ENCODE assay signal across 18 cellular contexts in genomic region chr20:33838035-33838864, GRCh38. TPM values are rescaled to one million over a fixed set of nuclear protein-coding genes. Genes with fewer than 3 reads are reported as not detected.
DNase-seq lines count a peak whose midpoint lies in the region; TF ChIP-seq lines count a peak whose summit lies in the region.
"Had no signal": no experiment of that assay in that cellular context is flagged by ENCODE, and none has a peak within 500 bp of the region (broad histone marks: within the 10 kb centered on the region; RNA-seq: fewer than 3 reads in every experiment).

No MANE protein-coding gene starts in this region.

- POLR2A ChIA-PET in OCI-LY7 (lab: Charles Lee), result interaction anchor here (0.5 to 1.1 kb wide), 3 partner anchors 19 to 395 kb away, joined by 3 to 4 read pairs (median 3); no protein-coding TSS in a partner anchor

- peaks cover 37% of the 10 kb centered on the region for H3K4me1 ChIP-seq in OCI-LY7 (ENCODE audit: insufficient read depth, low read length, poor library complexity, severe bottlenecking)
- peaks cover 8% of the 10 kb centered on the region for H3K4me1 ChIP-seq in endodermal cell (ENCODE audit: control insufficient read depth, insufficient read depth, low read length)

- 86 to 97% methylated on average over 7 to 8 of the region's 8 CpGs for WGBS in endodermal cell (ENCODE audit: insufficient coverage in 1 of 2, insufficient read length in 1 of 2), 2 experiments

- peaks cover 86% of the 10 kb centered on the region for H3K79me2 ChIP-seq in OCI-LY7 (ENCODE audit: insufficient read depth, low read depth, low read length)

- H3K36me3 ChIP-seq in OCI-LY7 (ENCODE audit: insufficient read depth, low read length), result peaks cover 29% of the 10 kb centered on the region
- peaks cover 10% of the 10 kb centered on the region for H3K36me3 ChIP-seq in endodermal cell (ENCODE audit: control insufficient read depth, insufficient read depth, low read length)
- H3K36me3 ChIP-seq: gastroesophageal sphincter, prostate gland, upper lobe of left lung had no signal

- no peaks in the 10 kb centered on the region for H3K27me3 ChIP-seq in endodermal cell (ENCODE audit: control insufficient read depth, insufficient read depth, low read length, poor library complexity, severe bottlenecking)
- H3K27me3 ChIP-seq: body of pancreas, gastroesophageal sphincter, left lung, upper lobe of left lung had no signal

- H3K36me3 Mint-ChIP-seq in endodermal cell (ENCODE audit: low read depth), result peaks cover 21% of the 10 kb centered on the region

- H3K27ac Mint-ChIP-seq in endodermal cell, result peak overlapping the region; percentile 11

- intact Hi-C loops in OCI-LY7 (cut with micrococcal nuclease; ENCODE audit: unreplicated experiment), result no loop called here

- H3K4me2 ChIP-seq in OCI-LY7 (ENCODE audit: low read length), result no peak overlapping the region

- H3K4me3 ChIP-seq in OCI-LY7 (ENCODE audit: low read depth, low read length, poor library complexity, severe bottlenecking) (no peak overlapping the region), endodermal cell (ENCODE audit: low read length) (no peak overlapping the region), retinal pigment epithelial cell (ENCODE audit: low read length) (no peak overlapping the region)
- H3K4me3 ChIP-seq: body of pancreas, gastroesophageal sphincter, left lung, prostate gland, upper lobe of left lung had no signal

- H2AFZ ChIP-seq in OCI-LY7 (ENCODE audit: low read length), result no peak overlapping the region

- peaks cover 12% of the 10 kb centered on the region; the same call in 1 of the 2 replicates for H3K9me3 ChIP-seq in OCI-LY7 (ENCODE audit: low read length)
- H3K9me3 ChIP-seq in endodermal cell (ENCODE audit: control insufficient read depth, low read length), result peaks cover 12% of the 10 kb centered on the region
- H3K9me3 ChIP-seq: body of pancreas, gastroesophageal sphincter, left lung, prostate gland, upper lobe of left lung had no signal

- peaks cover 55% of the 10 kb centered on the region for H3K4me1 Mint-ChIP-seq in endodermal cell

- no peak overlapping the region for H3K9ac ChIP-seq in endodermal cell (ENCODE audit: extremely low read depth, low read length, poor library complexity, severe bottlenecking)

- in situ Hi-C loops in GM13977 (cut with MboI; ENCODE audit: low pct_unique_long_range_greater_than_20kb, low sequenced_read_pairs, unreplicated experiment), result no loop called here

- no peaks in the 10 kb centered on the region for H3K27me3 Mint-ChIP-seq in endodermal cell (ENCODE audit: insufficient read depth)

- no peak overlapping the region for H3K4me3 Mint-ChIP-seq in endodermal cell

- TF ChIP-seq CTCF in OCI-LY7 (conservative IDR thresholded peaks at IDR 0.05; ENCODE audit: low read length) (peak; percentile 63), endodermal cell (conservative IDR thresholded peaks at IDR 0.05) (peak; percentile 41), retinal pigment epithelial cell (conservative IDR thresholded peaks at IDR 0.05; ENCODE audit: low read depth, low read length) (peak; percentile 43), GM13977 (IDR thresholded peaks at IDR 0.05; ENCODE audit: extremely low read depth, insufficient read depth, missing control alignments) (no peak)

- H3K9me2 ChIP-seq in OCI-LY7 (ENCODE audit: insufficient read depth, low read length), result no peaks in the 10 kb centered on the region

- DNase-seq in NCI-H82 (lab: John Stamatoyannopoulos, UW) (peak; percentile 45), NCI-H82 treated with DMSO at 0.1 percent for 48 hours (lab: John Stamatoyannopoulos, UW; ENCODE audit: unreplicated experiment) (no peak), OCI-LY7 (ENCODE audit: low spot score) (no peak), endodermal cell (no peak), retinal pigment epithelial cell (ENCODE audit: low read depth) (no peak), GM13977 (ENCODE audit: low spot score) (no peak), germinal center (ENCODE audit: low spot score) (no peak), NCI-H1105 treated with DMSO at 0.1 percent for 48 hours (lab: John Stamatoyannopoulos, UW) (no peak)
- DNase-seq: body of pancreas, EL, HCEC 1CT, left lung, NCI-H1048, NCI-H774, T1000, upper lobe of left lung had no signal

- CTCF ChIA-PET in OCI-LY7 (lab: Charles Lee; ENCODE audit: unreplicated experiment), result interaction anchor here (0.6 kb wide), 1 partner anchor 143 kb away, joined by 3 read pairs; no protein-coding TSS in a partner anchor

- BruUV-seq in OCI-LY7 (replicated peaks; lab: Mats Ljungman, UMichigan), result no TSS peak

- 0 out of 2 replicates have a peak, but pooled peaks cover 7% of the 10 kb centered on the region for H4K20me1 ChIP-seq in OCI-LY7 (ENCODE audit: insufficient read depth, low read length)

- H3K27ac ChIP-seq in OCI-LY7 (ENCODE audit: low read depth, low read length, poor library complexity, severe bottlenecking) (no peak overlapping the region), endodermal cell (ENCODE audit: low read depth, low read length) (no peak overlapping the region)
- H3K27ac ChIP-seq: gastroesophageal sphincter, left lung, prostate gland had no signal

- H3K9me3 Mint-ChIP-seq in endodermal cell, result peaks cover 5% of the 10 kb centered on the region

RNA-seq across cellular contexts. Expression of gene CHMP4B, which starts 27.1 kb away (rescaled TPM):
- 32.4 and 46.6 TPM in 2 replicates for total RNA-seq in OCI-LY7 (2014; rRNA removed; shearing (Covaris generic))
- total RNA-seq in OCI-LY7 (2022) (80.4 and 84.2 TPM in 2 replicates), endodermal cell (100 to 1,000 TPM in 1 of 2 donors, 10 to 100 TPM in 1; 81.5 to 116 TPM)
- 74.7 TPM for polyA plus RNA-seq in endodermal cell (2013, experiment 1 of 2)
- 71.3 TPM for polyA plus RNA-seq in endodermal cell (2013, experiment 2 of 2)
